ENCODE assay signal across 8 cellular contexts in genomic region chr17:2347805-2348685, GRCh38. TPM values are rescaled to one million over a fixed set of nuclear protein-coding genes. Genes with fewer than 3 reads are reported as not detected.
DNase-seq lines count a peak whose midpoint lies in the region; ATAC-seq and TF ChIP-seq lines count a peak whose summit lies in the region.

No MANE protein-coding gene starts in this region.

- H3K4me3 ChIP-seq in choroid plexus epithelial cell (ENCODE audit: low read depth, low read length) = no peak overlapping the region
- no peak overlapping the region for H3K4me3 ChIP-seq in right lobe of liver

- H3K9me3 ChIP-seq in right lobe of liver = no peaks in the 10 kb centered on the region

- H3K27ac ChIP-seq in right lobe of liver = peak overlapping the region in 2 of 3 donors; percentile 18 to 35

- DNase-seq in DMS79 (lab: John Stamatoyannopoulos, UW) = peak; percentile 49
- peak; percentile 99 for DNase-seq in NCI-H2171 treated with DMSO at 0.1 percent for 48 hours (lab: John Stamatoyannopoulos, UW)
- DNase-seq in choroid plexus epithelial cell (ENCODE audit: low read depth) = peak; percentile 84
- DNase-seq in right lobe of liver = peak; percentile 84 to 91 (median 85)
- no peak for DNase-seq in NK-92 treated with Interleukin-12 subunit alpha and Interleukin-12 subunit beta, amount 100 ng/mL, for 24 hours (lab: John Stamatoyannopoulos, UW)
- DNase-seq in activated gamma-delta T cell (lab: John Stamatoyannopoulos, UW) = no peak
- no peak for DNase-seq in NCI-H1436 treated with DMSO at 0.1 percent for 48 hours (lab: John Stamatoyannopoulos, UW)

- ATAC-seq in right lobe of liver = peak; percentile 96 to 98 (median 98)
- no peak for ATAC-seq in HG02970 (IDR thresholded peaks at IDR 0.05; ENCODE audit: low FRiP score, unreplicated experiment)

- no peaks in the 10 kb centered on the region for H3K36me3 ChIP-seq in right lobe of liver

- intact Hi-C loops in right lobe of liver (cut with DNase I) = no loop called here

- TF ChIP-seq POLR2A in right lobe of liver (IDR thresholded peaks at IDR 0.05) = no peak

- 23% methylated on average over 3 of the region's 11 CpGs for WGBS in right lobe of liver (ENCODE audit: insufficient coverage, low coverage, low lambda C conversion rate, missing lambda C conversion rate)

- TF ChIP-seq CTCF in choroid plexus epithelial cell (conservative IDR thresholded peaks at IDR 0.05; ENCODE audit: low read depth, low read length) = no peak
- no peak for TF ChIP-seq CTCF in right lobe of liver (IDR thresholded peaks at IDR 0.05)

- H3K27me3 ChIP-seq in right lobe of liver = no peaks in the 10 kb centered on the region

- peaks cover 2 to 9% (median 5%) of the 10 kb centered on the region in 4 donors for H3K4me1 ChIP-seq in right lobe of liver

RNA-seq across cellular contexts. Expression of gene SGSM2, which starts 10.7 kb away (rescaled TPM):
- total RNA-seq in right lobe of liver = 10 to 100 TPM in 4 of 6 experiments, 1 to 10 TPM in 2; 6.0 to 17.2 (median 13.2) TPM

RNA-seq across cellular contexts. Expression of gene TSR1, which starts 11.8 kb away (rescaled TPM):
- 10 to 100 TPM in 5 of 6 experiments, 1 to 10 TPM in 1; 9.7 to 26.2 (median 13.1) TPM for total RNA-seq in right lobe of liver

RNA-seq across cellular contexts. Expression of gene SRR, which starts 44.3 kb away (rescaled TPM):
- total RNA-seq in right lobe of liver = 10 to 100 TPM in 1 of 6 experiments, 1 to 10 TPM in 5; 2.7 to 10.9 (median 5.9) TPM

RNA-seq across cellular contexts. Expression of gene SMG6, which starts 44.5 kb away (rescaled TPM):
- 10 to 100 TPM in 1 of 6 experiments, 1 to 10 TPM in 5; 7.4 to 10.4 (median 8.9) TPM for total RNA-seq in right lobe of liver

RNA-seq across cellular contexts. Expression of gene MNT, which starts 52.8 kb away (rescaled TPM):
- total RNA-seq in right lobe of liver = 10 to 100 TPM in 2 of 6 experiments, 1 to 10 TPM in 4; 3.3 to 12.6 (median 7.0) TPM

Comparison
In these comparisons a context has a peak if more than half of its experiments do, and no peak if none do; other contexts are left out.
1. DNase-seq: peak in DMS79 (single experiment), NCI-H2171 treated with DMSO at 0.1 percent for 48 hours (single experiment), choroid plexus epithelial cell (single experiment) and right lobe of liver (3 of 3); none in NK-92 treated with Interleukin-12 subunit alpha and Interleukin-12 subunit beta, amount 100 ng/mL, for 24 hours (single experiment), activated gamma-delta T cell (single experiment) and NCI-H1436 treated with DMSO at 0.1 percent for 48 hours (single experiment).